In genomic region chr1:150874455-150875196, GRCh38 we compare ENCODE assay signal across 8 cellular contexts. TPM values are rescaled to one million over a fixed set of nuclear protein-coding genes. Genes with fewer than 3 reads are reported as not detected.
A peak's percentile ranks its signal among the peaks of the same experiment; 100 is the strongest.
DNase-seq lines count a peak whose midpoint lies in the region; ATAC-seq and TF ChIP-seq lines count a peak whose summit lies in the region.
"Had no signal": no experiment of that assay in that cellular context is flagged by ENCODE, and none has a peak within 500 bp of the region (broad histone marks: within the 10 kb centered on the region; RNA-seq: fewer than 3 reads in every experiment).

No MANE protein-coding gene starts in this region.

- no peak overlapping the region for H2AK5ac ChIP-seq in H9 (ENCODE audit: insufficient read length, low read length)

- no peak overlapping the region for H2BK15ac ChIP-seq in H9 (ENCODE audit: low read depth, low read length)

- H3K9me3 Mint-ChIP-seq in H9 (no peaks in the 10 kb centered on the region), WTC11 (no peaks in the 10 kb centered on the region; the same call in 1 of the 2 replicates), glutamatergic neuron (ENCODE audit: unreplicated experiment) (peaks cover 7% of the 10 kb centered on the region)

- CTCF ChIA-PET in WTC11 (lab: Charles Lee): interaction anchor here (0.6 kb wide), 1 partner anchor 270 kb away, joined by 3 read pairs; no protein-coding TSS in a partner anchor

- no peaks in the 10 kb centered on the region for H4K20me1 ChIP-seq in H9 (ENCODE audit: control insufficient read depth, insufficient read depth, insufficient read length)

- peak overlapping the region in 6 of 8 donors; percentile 59 to 87 (median 72) for H3K4me3 ChIP-seq in spleen

- no peak overlapping the region for H3T11ph ChIP-seq in H9 (ENCODE audit: low read length)

- no CpG with 5 or more reads among the region's 7 CpGs for WGBS in H9 (ENCODE audit: extremely low coverage, insufficient read length, low lambda C conversion rate)
- 46 to 71% (median 56%) methylated on average over 7 of the region's 7 CpGs for WGBS in spleen, 5 donors

- H2BK20ac ChIP-seq in H9 (ENCODE audit: low read depth, low read length, poor library complexity, severe bottlenecking): no peak overlapping the region

- TF ChIP-seq POLR2A in spleen (IDR thresholded peaks at IDR 0.05): no peak

- H3K27me3 ChIP-seq in H9 (ENCODE audit: insufficient read depth, low read length) (no peaks in the 10 kb centered on the region), spleen (replicated peaks in 1 of 7) (no peaks in the 10 kb centered on the region)

- H3K9me3 ChIP-seq in H9 (ENCODE audit: control insufficient read depth, low read depth, low read length) (no peaks in the 10 kb centered on the region), spleen (no peaks in the 10 kb centered on the region)

- H3K4ac ChIP-seq in H9 (ENCODE audit: low read depth, low read length): no peak overlapping the region

- TF ChIP-seq CTCF in H9 (conservative IDR thresholded peaks at IDR 0.05) (no peak), WTC11 (IDR thresholded peaks at IDR 0.05) (no peak), glutamatergic neuron (IDR thresholded peaks at IDR 0.05; ENCODE audit: partially characterized antibody, unreplicated experiment) (no peak), spleen (IDR thresholded peaks at IDR 0.05 in 8 of 11, conservative IDR thresholded peaks at IDR 0.05 in 3 of 11) (no peak)

- ATAC-seq in WTC11 (no peak), HG03159 (IDR thresholded peaks at IDR 0.05; ENCODE audit: unreplicated experiment) (no peak)

- POLR2A ChIA-PET in WTC11 (lab: Charles Lee): interaction anchor here (1.1 kb wide), 1 partner anchor 298 kb away, joined by 3 read pairs; no protein-coding TSS in a partner anchor

- H3K4me1 Mint-ChIP-seq in H9 (peaks cover 16 to 17% of the 10 kb centered on the region in 2 experiments), WTC11 (peaks cover 21% of the 10 kb centered on the region), glutamatergic neuron (ENCODE audit: low read depth, unreplicated experiment) (peaks cover 9% of the 10 kb centered on the region)

- H3K56ac ChIP-seq in H9 (ENCODE audit: insufficient read length, low read depth, low read length): no peak overlapping the region

- no peak overlapping the region for H3K27ac ChIP-seq in H9 (ENCODE audit: insufficient read length, low read depth, low read length)
- peak overlapping the region; percentile 16 to 96 (median 96) for H3K27ac ChIP-seq in spleen

- H3K23me2 ChIP-seq in H9 (ENCODE audit: insufficient read length, low read depth, low read length, poor library complexity, severe bottlenecking): no peaks in the 10 kb centered on the region

- peaks cover 6% of the 10 kb centered on the region; the same call in 1 of the 2 replicates for H3K79me2 ChIP-seq in H9 (ENCODE audit: insufficient read depth, low read length)

- H3K79me1 ChIP-seq in H9 (ENCODE audit: insufficient read depth, low read depth, low read length, poor library complexity, severe bottlenecking): peaks cover 10% of the 10 kb centered on the region

- no peaks in the 10 kb centered on the region for H3K4me1 ChIP-seq in H9 (ENCODE audit: insufficient read depth, low read length)
- H3K4me1 ChIP-seq in spleen: peaks cover 12 to 59% (median 39%) of the 10 kb centered on the region in 6 donors

- H4K5ac ChIP-seq in H9 (ENCODE audit: insufficient read length, low read depth, low read length): no peak overlapping the region

- H3K36me3 ChIP-seq in spleen: peaks cover 0 to 35% (median 0%) of the 10 kb centered on the region in 6 donors

- no peak overlapping the region for H4K91ac ChIP-seq in H9 (ENCODE audit: insufficient read length, low read depth, low read length)

- H3K27me3 Mint-ChIP-seq in H9 (ENCODE audit: low read depth) (no peaks in the 10 kb centered on the region), WTC11 (ENCODE audit: low read depth) (no peaks in the 10 kb centered on the region), glutamatergic neuron (ENCODE audit: unreplicated experiment) (peaks cover 4% of the 10 kb centered on the region)

- H3K4me3 Mint-ChIP-seq in H9 (peak overlapping the region; percentile 78 to 99), WTC11 (peak overlapping the region; percentile 92), glutamatergic neuron (ENCODE audit: unreplicated experiment) (peak overlapping the region; percentile 94)

- H3K9ac ChIP-seq in H9 (ENCODE audit: extremely low read depth, insufficient read length, low read length): no peak overlapping the region

- H3K27ac Mint-ChIP-seq in H9 (peak overlapping the region in 1 of 3 experiments; percentile 87; a peak in 1 of 7 replicates), WTC11 (peak overlapping the region; percentile 54; the same call in 1 of the 2 replicates), glutamatergic neuron (ENCODE audit: unreplicated experiment) (peak overlapping the region; percentile 96)

- H4K8ac ChIP-seq in H9 (replicated peaks; ENCODE audit: insufficient read length, low read depth, low read length): no peak overlapping the region

- H3K36me3 Mint-ChIP-seq in H9 (ENCODE audit: insufficient read depth in 1 of 3, low read depth in 3 of 3) (peaks cover 13 to 26% (median 19%) of the 10 kb centered on the region in 3 experiments), WTC11 (peaks cover 21% of the 10 kb centered on the region), glutamatergic neuron (ENCODE audit: unreplicated experiment) (no peaks in the 10 kb centered on the region)

- no peak overlapping the region for H3K14ac ChIP-seq in H9 (ENCODE audit: insufficient read depth, low read length)

- H2BK12ac ChIP-seq in H9 (ENCODE audit: insufficient read length, low read depth, low read length): no peak overlapping the region

- no peak overlapping the region for H3K18ac ChIP-seq in H9 (ENCODE audit: insufficient read length, low read depth, low read length)

- DNase-seq in H9 (no peak), WTC11 (ENCODE audit: low spot score) (no peak), glutamatergic neuron (no peak), spleen (no peak), HK-2 (ENCODE audit: unreplicated experiment) (no peak)
- DNase-seq in stimulated activated CD8-positive, alpha-beta memory T cell treated with anti-CD3 and anti-CD28 coated beads, Interleukin-4, amount 100 ng/mL, for 48 hours: no peak

- H3K4me2 ChIP-seq in H9 (ENCODE audit: insufficient read depth, insufficient read length, low read length): peak overlapping the region; percentile 18

- no peak overlapping the region for H2AFZ ChIP-seq in H9 (ENCODE audit: low read length)

- intact Hi-C loops in spleen (cut with DNase I; ENCODE audit: low total_unique reads): no loop called here

- H3K23ac ChIP-seq in H9 (ENCODE audit: insufficient read length, low read depth, low read length): no peak overlapping the region

- no peak overlapping the region for H2BK5ac ChIP-seq in H9 (ENCODE audit: insufficient read length, low read length)

- no peak overlapping the region for H2BK120ac ChIP-seq in H9 (ENCODE audit: low read depth, low read length, poor library complexity, severe bottlenecking)

TF ChIP-seq in WTC11, 78 proteins besides CTCF, POLR2A, EP300 and RAD21:
- no peak for TF ChIP-seq NR2C2 (CRISPR knock-in tag; IDR thresholded peaks at IDR 0.05)
- peak; percentile 23; the same call in 1 of the 2 replicates for TF ChIP-seq ZNF121 (CRISPR knock-in tag; IDR thresholded peaks at IDR 0.05)
TF ChIP-seq in WTC11: peak in this region for 1.

RNA-seq across cellular contexts. Expression of gene ARNT, which starts 1.8 kb away (rescaled TPM):
- total RNA-seq in H9 (2021) (19.1 and 22.7 TPM in 2 replicates), WTC11 (2021) (30.7 to 35.0 TPM (median 33.8 TPM) in 3 replicates), glutamatergic neuron (ENCODE audit: unreplicated experiment) (39.1 TPM), spleen (10 to 100 TPM; 43.6 to 72.8 (median 53.7) TPM)
- 10 to 100 TPM in 2 of 3 donors, 1 to 10 TPM in 1; 8.3 to 13.7 (median 10.5) TPM for polyA plus RNA-seq in spleen

RNA-seq across cellular contexts. Expression of gene CTXND2, which starts 12.3 kb away (rescaled TPM):
- total RNA-seq in H9 (2021): not detected in 2 replicates
- total RNA-seq in WTC11 (2021): not detected in 3 replicates
- total RNA-seq in glutamatergic neuron (ENCODE audit: unreplicated experiment): not detected
- total RNA-seq in spleen: not detected
- polyA plus RNA-seq in spleen: not detected
- total RNA-seq: subcutaneous adipose tissue had no signal

RNA-seq across cellular contexts. Expression of gene SETDB1, which starts 51.5 kb away (rescaled TPM):
- total RNA-seq in H9 (2021) (62.1 and 62.7 TPM in 2 replicates), WTC11 (2021) (48.1 to 53.1 TPM (median 48.8 TPM) in 3 replicates), glutamatergic neuron (ENCODE audit: unreplicated experiment) (57.0 TPM), spleen (10 to 100 TPM; 50.0 to 82.4 (median 62.7) TPM)
- 10 to 100 TPM; 16.9 to 28.0 (median 27.7) TPM for polyA plus RNA-seq in spleen
